Comparison of ENCODE assay signal across 18 cellular contexts in genomic region chr7:154859747-154860620, GRCh38.
"Had no signal": no experiment of that assay in that cellular context is flagged by ENCODE, and none has a peak within 500 bp of the region (broad histone marks: within the 10 kb centered on the region; RNA-seq: fewer than 3 reads in every experiment).

No MANE protein-coding gene starts in this region.

- H3K4me2 ChIP-seq: hepatocyte had no signal

- H3K9me3 ChIP-seq: left ventricle myocardium inferior, lower lobe of right lung, right atrium auricular region, spleen, testis, tibial nerve had no signal

- H3K4me1 ChIP-seq: foreskin keratinocyte, left ventricle myocardium inferior, lower lobe of right lung, right atrium auricular region, spleen, testis, tibial nerve had no signal

- H3K27me3 ChIP-seq: foreskin keratinocyte, hepatocyte, right atrium auricular region, spleen, testis, tibial nerve had no signal

- H3K36me3 ChIP-seq: left ventricle myocardium inferior, lower lobe of right lung, right atrium auricular region, spleen, tibial nerve had no signal

- H3K79me2 ChIP-seq: hepatocyte had no signal

- DNase-seq: effector CD4-positive, alpha-beta T cell; foreskin keratinocyte; kidney; left cardiac atrium; left ventricle myocardium inferior; lower lobe of right lung; naive B cell; spleen; stimulated activated CD4-positive, alpha-beta T cell treated with anti-CD3 and anti-CD28 coated beads, Interleukin-15, amount 100 ng/mL, for 24 hours; stimulated activated CD4-positive, alpha-beta T cell treated with anti-CD3 and anti-CD28 coated beads, Interleukin-1b, Interleukin-23, amount 100 ng/mL, for 48 hours; stimulated activated CD4-positive, alpha-beta T cell treated with anti-CD3 and anti-CD28 coated beads, Interleukin-4, amount 100 ng/mL, for 24 hours; testis had no signal

- H2AFZ ChIP-seq: hepatocyte had no signal

- H3K27ac ChIP-seq: coronary artery, foreskin keratinocyte, hepatocyte, left ventricle myocardium inferior, lower lobe of right lung, right atrium auricular region, spleen, testis, tibial nerve had no signal

- FAIRE-seq: endothelial cell of umbilical vein, kidney had no signal

- H3K4me3 ChIP-seq: coronary artery, hepatocyte, left ventricle myocardium inferior, lower lobe of right lung, right atrium auricular region, spleen, testis, tibial nerve had no signal

- ATAC-seq: foreskin keratinocyte; left cardiac atrium; lower lobe of right lung; stimulated activated memory B cell treated with anti-CD40 and anti-IgM and Interleukin-4, amounts not matched to agents 10 μg/mL and 1 μg/mL and 100 μg/mL, for 72 hours had no signal
